In genomic region chr4:119374616-119375015, GRCh38 we compare ENCODE assay signal across 14 cellular contexts. TPM values are rescaled to one million over a fixed set of nuclear protein-coding genes. Genes with fewer than 3 reads are reported as not detected.
"Had no signal": no experiment of that assay in that cellular context is flagged by ENCODE, and none has a peak within 500 bp of the region (broad histone marks: within the 10 kb centered on the region; RNA-seq: fewer than 3 reads in every experiment).

No MANE protein-coding gene starts in this region.

RNA-seq across cellular contexts. Expression of gene FABP2, which starts 52.7 kb away (rescaled TPM):
- total RNA-seq: activated CD4-positive, alpha-beta memory T cell treated with anti-CD3 and anti-CD28 coated beads for 36 hours; activated T-cell treated with anti-CD3 and anti-CD28 coated beads, Interleukin-2, amount 50 U/mL, for 4 hours; activated T-helper 17 cell treated with anti-CD3 and anti-CD28 coated beads, Interleukin-2, amount 50 U/mL, for 72 hours; endodermal cell; esophagus mucosa; left cardiac atrium; left ventricle myocardium superior; lung microvascular endothelial cell; progenitor cell of endocrine pancreas; renal cortical epithelial cell; vagina had no signal
- polyA plus RNA-seq: keratinocyte, neural cell, ovary had no signal
